15 cellular contexts compared by ENCODE assay signal in genomic region chr4:925771-926500, GRCh38. TPM values are rescaled to one million over a fixed set of nuclear protein-coding genes. Genes with fewer than 3 reads are reported as not detected.
DNase-seq lines count a peak whose midpoint lies in the region; ATAC-seq and TF ChIP-seq lines count a peak whose summit lies in the region.
"Had no signal": no experiment of that assay in that cellular context is flagged by ENCODE, and none has a peak within 500 bp of the region (broad histone marks: within the 10 kb centered on the region; RNA-seq: fewer than 3 reads in every experiment).

No MANE protein-coding gene starts in this region.

- H3K36me3 Mint-ChIP-seq in CD14-positive monocyte (peaks cover 14 to 44% of the 10 kb centered on the region in 2 donors), chondrocyte (ENCODE audit: low read depth) (no peaks in the 10 kb centered on the region)
- peaks cover 0 to 26% (median 12%) of the 10 kb centered on the region in 3 donors for H3K36me3 Mint-ChIP-seq in CD8-positive, alpha-beta memory T cell
- H3K36me3 Mint-ChIP-seq in natural killer cell treated with Interleukin-12 subunit alpha and Interleukin-12 subunit beta and Interleukin-15 and Interleukin-18, amount 100 ng/mL, for 72 hours = no peaks in the 10 kb centered on the region

- H3K36me3 ChIP-seq in CD8-positive, alpha-beta memory T cell (ENCODE audit: insufficient read depth, low read length) = no peaks in the 10 kb centered on the region
- H3K36me3 ChIP-seq: ovary, SJSA1 had no signal

- ATAC-seq in natural killer cell treated with Interleukin-12 subunit alpha and Interleukin-12 subunit beta and Interleukin-15 and Interleukin-18, amount 100 ng/mL, for 72 hours = no peak
- ATAC-seq in HG02973 (IDR thresholded peaks at IDR 0.05; ENCODE audit: unreplicated experiment) = no peak
- ATAC-seq in GM21619 (IDR thresholded peaks at IDR 0.05; ENCODE audit: unreplicated experiment) = no peak
- ATAC-seq in HG02763 (IDR thresholded peaks at IDR 0.05; ENCODE audit: unreplicated experiment) = no peak

- peak overlapping the region in 4 of 7 donors; percentile 8 to 81 (median 62) for H3K27ac Mint-ChIP-seq in CD14-positive monocyte
- peak overlapping the region in 6 of 8 donors; percentile 38 to 93 (median 66) for H3K27ac Mint-ChIP-seq in CD8-positive, alpha-beta memory T cell
- peak overlapping the region; percentile 49 for H3K27ac Mint-ChIP-seq in chondrocyte (ENCODE audit: unreplicated experiment)
- peak overlapping the region in 1 of 2 donors; percentile 81 for H3K27ac Mint-ChIP-seq in natural killer cell treated with Interleukin-12 subunit alpha and Interleukin-12 subunit beta and Interleukin-15 and Interleukin-18, amount 100 ng/mL, for 72 hours
- H3K27ac Mint-ChIP-seq: mesothelial cell of epicardium; stimulated activated naive CD8-positive, alpha-beta T cell treated with anti-CD3 and anti-CD28 coated beads, Interleukin-15, Interleukin-2, amounts not matched to agents 100 ng/mL and 50 ng/mL, for 24 hours had no signal

- H3K4me1 ChIP-seq in CD8-positive, alpha-beta memory T cell (ENCODE audit: insufficient read depth, low read length) = peaks cover 61% of the 10 kb centered on the region

- TF ChIP-seq CTCF in CD14-positive monocyte (IDR thresholded peaks at IDR 0.05) (no peak), chondrocyte (IDR thresholded peaks at IDR 0.05) (no peak)

- H3K27me3 Mint-ChIP-seq in CD14-positive monocyte (ENCODE audit: low read depth in 3 of 3) (peaks cover 0 to 4% (median 0%) of the 10 kb centered on the region in 3 donors), chondrocyte (ENCODE audit: low read depth) (no peaks in the 10 kb centered on the region)
- H3K27me3 Mint-ChIP-seq in CD8-positive, alpha-beta memory T cell = peaks cover 0 to 2% of the 10 kb centered on the region in 2 donors
- H3K27me3 Mint-ChIP-seq in natural killer cell treated with Interleukin-12 subunit alpha and Interleukin-12 subunit beta and Interleukin-15 and Interleukin-18, amount 100 ng/mL, for 72 hours = no peaks in the 10 kb centered on the region
- H3K27me3 Mint-ChIP-seq: stimulated activated naive CD8-positive, alpha-beta T cell treated with anti-CD3 and anti-CD28 coated beads, Interleukin-15, Interleukin-2, amounts not matched to agents 100 ng/mL and 50 ng/mL, for 24 hours had no signal

- no peaks in the 10 kb centered on the region for H3K9me3 ChIP-seq in CD8-positive, alpha-beta memory T cell (ENCODE audit: low read length)
- H3K9me3 ChIP-seq: ovary, SJSA1 had no signal

- POLR2A ChIA-PET in CD8-positive, alpha-beta memory T cell (lab: Charles Lee) = no interaction called here

- H3K9me3 Mint-ChIP-seq in CD14-positive monocyte (peaks cover 0 to 2% (median 0%) of the 10 kb centered on the region in 7 donors), chondrocyte (ENCODE audit: low read depth) (no peaks in the 10 kb centered on the region)
- no peaks in the 10 kb centered on the region for H3K9me3 Mint-ChIP-seq in CD8-positive, alpha-beta memory T cell
- no peaks in the 10 kb centered on the region for H3K9me3 Mint-ChIP-seq in natural killer cell treated with Interleukin-12 subunit alpha and Interleukin-12 subunit beta and Interleukin-15 and Interleukin-18, amount 100 ng/mL, for 72 hours
- H3K9me3 Mint-ChIP-seq: mesothelial cell of epicardium; stimulated activated naive CD8-positive, alpha-beta T cell treated with anti-CD3 and anti-CD28 coated beads, Interleukin-15, Interleukin-2, amounts not matched to agents 100 ng/mL and 50 ng/mL, for 24 hours had no signal

- H3K27me3 ChIP-seq in CD8-positive, alpha-beta memory T cell (ENCODE audit: insufficient read depth, low read length, poor library complexity, severe bottlenecking) = no peaks in the 10 kb centered on the region
- H3K27me3 ChIP-seq: ovary, SJSA1 had no signal

- H3K27ac ChIP-seq in CD8-positive, alpha-beta memory T cell (ENCODE audit: low read depth, low read length) = no peak overlapping the region
- H3K27ac ChIP-seq: C4-2B, ovary, SJSA1 had no signal

- CTCF ChIA-PET in CD8-positive, alpha-beta memory T cell (lab: Charles Lee) = no interaction called here

- intact Hi-C loops in CD14-positive monocyte (cut with micrococcal nuclease) = no loop called here

- DNase-seq in CD14-positive monocyte (ENCODE audit: low spot score) (no peak), chondrocyte (ENCODE audit: low spot score) (no peak)
- no peak for DNase-seq in CD8-positive, alpha-beta memory T cell
- DNase-seq in natural killer cell treated with Interleukin-12 subunit alpha and Interleukin-12 subunit beta and Interleukin-15 and Interleukin-18, amount 100 ng/mL, for 72 hours (ENCODE audit: low spot score) = peak; percentile 38
- DNase-seq: NCI-H1694 treated with DMSO at 0.1 percent for 48 hours, NCI-H446 treated with DMSO at 0.1 percent for 48 hours had no signal

- H3K4me3 ChIP-seq in CD8-positive, alpha-beta memory T cell (ENCODE audit: low read length) = no peak overlapping the region
- H3K4me3 ChIP-seq: ovary, SJSA1, skin epidermis had no signal

- H3K4me3 Mint-ChIP-seq in CD14-positive monocyte = no peak overlapping the region
- peak overlapping the region in 6 of 7 donors; percentile 3 to 61 (median 22) for H3K4me3 Mint-ChIP-seq in CD8-positive, alpha-beta memory T cell
- no peak overlapping the region for H3K4me3 Mint-ChIP-seq in chondrocyte (ENCODE audit: unreplicated experiment)
- peak overlapping the region; percentile 36 for H3K4me3 Mint-ChIP-seq in natural killer cell treated with Interleukin-12 subunit alpha and Interleukin-12 subunit beta and Interleukin-15 and Interleukin-18, amount 100 ng/mL, for 72 hours
- H3K4me3 Mint-ChIP-seq: mesothelial cell of epicardium; stimulated activated naive CD8-positive, alpha-beta T cell treated with anti-CD3 and anti-CD28 coated beads, Interleukin-15, Interleukin-2, amounts not matched to agents 100 ng/mL and 50 ng/mL, for 24 hours had no signal

- H3K4me1 Mint-ChIP-seq in CD14-positive monocyte = peaks cover 68% of the 10 kb centered on the region
- H3K4me1 Mint-ChIP-seq in CD8-positive, alpha-beta memory T cell = peaks cover 67 to 87% (median 67%) of the 10 kb centered on the region in 3 donors
- peaks cover 38% of the 10 kb centered on the region for H3K4me1 Mint-ChIP-seq in chondrocyte (ENCODE audit: low read depth)
- peaks cover 60% of the 10 kb centered on the region in 2 donors for H3K4me1 Mint-ChIP-seq in natural killer cell treated with Interleukin-12 subunit alpha and Interleukin-12 subunit beta and Interleukin-15 and Interleukin-18, amount 100 ng/mL, for 72 hours (ENCODE audit: low read depth in 2 of 2)

RNA-seq across cellular contexts. Expression of gene GAK, which starts 6.2 kb away (rescaled TPM):
- polyA plus RNA-seq in CD14-positive monocyte = 10 to 100 TPM; 40.3 to 54.9 TPM
- total RNA-seq in CD8-positive, alpha-beta memory T cell = 100 to 1,000 TPM; 112 to 118 TPM
- 82.9 TPM for polyA plus RNA-seq in CD8-positive, alpha-beta memory T cell
- 61.4 to 85.7 TPM (median 69.2 TPM) in 3 replicates for total RNA-seq in chondrocyte
- total RNA-seq in natural killer cell treated with Interleukin-12 subunit alpha and Interleukin-12 subunit beta and Interleukin-15 and Interleukin-18, amount 100 ng/mL, for 72 hours = 100 to 1,000 TPM; 168 to 234 TPM

RNA-seq across cellular contexts. Expression of gene TMEM175, which starts 6.3 kb away (rescaled TPM):
- polyA plus RNA-seq in CD14-positive monocyte = 10 to 100 TPM; 18.9 to 20.7 TPM
- total RNA-seq in CD8-positive, alpha-beta memory T cell = 10 to 100 TPM; 17.6 to 21.5 TPM
- polyA plus RNA-seq in CD8-positive, alpha-beta memory T cell = 16.9 TPM
- total RNA-seq in chondrocyte = 25.5 to 47.5 TPM (median 26.1 TPM) in 3 replicates
- total RNA-seq in natural killer cell treated with Interleukin-12 subunit alpha and Interleukin-12 subunit beta and Interleukin-15 and Interleukin-18, amount 100 ng/mL, for 72 hours = 10 to 100 TPM; 26.5 to 29.2 TPM

RNA-seq across cellular contexts. Expression of gene DGKQ, which starts 47.4 kb away (rescaled TPM):
- polyA plus RNA-seq in CD14-positive monocyte = 1 to 10 TPM in 1 of 2 donors, under 1 TPM in 1; 0.58 to 2.4 TPM
- 10 to 100 TPM; 17.2 to 19.6 TPM for total RNA-seq in CD8-positive, alpha-beta memory T cell
- polyA plus RNA-seq in CD8-positive, alpha-beta memory T cell = 26.2 TPM
- total RNA-seq in chondrocyte = 15.4 to 18.6 TPM (median 17.2 TPM) in 3 replicates
- total RNA-seq in natural killer cell treated with Interleukin-12 subunit alpha and Interleukin-12 subunit beta and Interleukin-15 and Interleukin-18, amount 100 ng/mL, for 72 hours = 10 to 100 TPM; 15.4 to 19.6 TPM

Comparison
In these comparisons a context has a peak if more than half of its experiments do, and no peak if none do; other contexts are left out.
1. H3K4me3 Mint-ChIP-seq: peak in CD8-positive, alpha-beta memory T cell (6 of 7) and natural killer cell treated with Interleukin-12 subunit alpha and Interleukin-12 subunit beta and Interleukin-15 and Interleukin-18, amount 100 ng/mL, for 72 hours (single experiment); none in CD14-positive monocyte (0 of 2) and chondrocyte (single experiment).